Comparison of ENCODE assay signal across 8 cellular contexts in the genomic region with DNA sequence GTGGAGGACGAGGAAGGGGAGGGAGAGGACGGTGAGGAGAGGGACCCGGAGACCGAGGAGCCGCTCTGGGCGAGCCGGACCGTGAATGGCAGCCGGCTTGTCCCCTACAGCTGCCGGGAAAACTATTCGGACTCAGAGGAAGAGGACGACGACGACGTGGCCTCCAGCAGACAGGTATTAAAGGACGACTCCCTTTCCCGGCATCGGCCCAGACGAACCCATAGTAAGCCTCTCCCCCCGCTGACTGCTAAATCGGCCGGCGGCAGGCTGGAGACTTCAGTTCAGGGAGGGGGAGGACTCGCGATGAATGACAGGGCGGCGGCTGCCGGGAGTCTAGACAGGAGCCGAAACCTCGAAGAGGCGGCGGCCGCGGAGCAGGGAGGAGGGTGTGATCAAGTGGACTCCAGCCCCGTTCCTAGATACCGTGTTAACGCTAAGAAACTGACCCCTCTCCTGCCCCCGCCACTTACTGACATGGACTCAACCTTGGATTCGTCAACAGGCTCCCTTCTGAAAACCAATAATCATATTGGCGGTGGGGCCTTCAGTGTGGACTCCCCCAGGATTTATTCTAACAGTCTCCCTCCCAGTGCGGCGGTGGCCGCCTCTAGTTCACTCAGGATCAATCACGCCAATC. TPM values are rescaled to one million over a fixed set of nuclear protein-coding genes. Genes with fewer than 3 reads are reported as not detected.
DNase-seq lines count a peak whose midpoint lies in the region; ATAC-seq and TF ChIP-seq lines count a peak whose summit lies in the region.

No MANE protein-coding gene starts in this region.

- no peak for TF ChIP-seq CTCF in upper lobe of right lung (IDR thresholded peaks at IDR 0.05)

- H3K27ac ChIP-seq in SJCRH30: peak overlapping the region; percentile 81
- H3K27ac ChIP-seq in upper lobe of right lung: peak overlapping the region; percentile 94

- DNase-seq in COLO668 (lab: John Stamatoyannopoulos, UW; ENCODE audit: unreplicated experiment): peak; percentile 81
- DNase-seq in HK-2 (ENCODE audit: unreplicated experiment): peak; percentile 68
- peak; percentile 66 to 68 for DNase-seq in SJCRH30
- DNase-seq in activated naive CD4-positive, alpha-beta T cell treated with anti-CD3 and anti-CD28 coated beads, Interleukin-2, amount 50 U/mL, for 72 hours (ENCODE audit: low spot score in 2 of 2): peak; percentile 60 to 68
- DNase-seq in cardiac septum (ENCODE audit: low spot score): peak; percentile 89
- peak; percentile 21 to 91 (median 42) for DNase-seq in posterior cingulate gyrus
- peak; percentile 88 for DNase-seq in upper lobe of right lung

- H3K36me3 ChIP-seq in SJCRH30: peaks cover 16% of the 10 kb centered on the region
- no peaks in the 10 kb centered on the region for H3K36me3 ChIP-seq in upper lobe of right lung

- H3K4me1 ChIP-seq in SJCRH30: no peaks in the 10 kb centered on the region
- peaks cover 35% of the 10 kb centered on the region for H3K4me1 ChIP-seq in upper lobe of right lung

- H3K4me3 ChIP-seq in SJCRH30 (peak overlapping the region; percentile 92), upper lobe of right lung (peak overlapping the region; percentile 94)

- peaks cover 14 to 15% of the 10 kb centered on the region in 2 donors for H3K36me3 Mint-ChIP-seq in activated naive CD4-positive, alpha-beta T cell treated with anti-CD3 and anti-CD28 coated beads, Interleukin-2, amount 50 U/mL, for 72 hours

- H3K27me3 ChIP-seq in SJCRH30: no peaks in the 10 kb centered on the region
- H3K27me3 ChIP-seq in upper lobe of right lung: no peaks in the 10 kb centered on the region

- ATAC-seq in GM19455 (IDR thresholded peaks at IDR 0.05; ENCODE audit: unreplicated experiment): peak; percentile 45
- ATAC-seq in activated naive CD4-positive, alpha-beta T cell treated with anti-CD3 and anti-CD28 coated beads, Interleukin-2, amount 50 U/mL, for 72 hours: peak; percentile 46 to 61
- peak; percentile 78 for ATAC-seq in upper lobe of right lung

- no peaks in the 10 kb centered on the region for H3K9me3 ChIP-seq in SJCRH30 (replicated peaks)
- H3K9me3 ChIP-seq in upper lobe of right lung: no peaks in the 10 kb centered on the region

- H3K27ac Mint-ChIP-seq in activated naive CD4-positive, alpha-beta T cell treated with anti-CD3 and anti-CD28 coated beads, Interleukin-2, amount 50 U/mL, for 72 hours: peak overlapping the region; percentile 92 to 94

- no peaks in the 10 kb centered on the region for H3K9me3 Mint-ChIP-seq in activated naive CD4-positive, alpha-beta T cell treated with anti-CD3 and anti-CD28 coated beads, Interleukin-2, amount 50 U/mL, for 72 hours

- intact Hi-C loops in cardiac septum (cut with DNase I): loop anchor here (5.0 kb wide), 2 partner anchors 37 to 107 kb away; a partner anchor contains a TSS
- intact Hi-C loops in posterior cingulate gyrus (cut with DNase I): no loop called here
- intact Hi-C loops in upper lobe of right lung (cut with DNase I): no loop called here

RNA-seq across cellular contexts. Expression of a gene that starts 1.0 kb away (rescaled TPM):
- total RNA-seq in SJCRH30 (2014; rRNA removed; shearing (Covaris generic)): 32.5 and 36.8 TPM in 2 replicates
- total RNA-seq in activated naive CD4-positive, alpha-beta T cell treated with anti-CD3 and anti-CD28 coated beads, Interleukin-2, amount 50 U/mL, for 72 hours: 10 to 100 TPM; 18.4 to 27.4 TPM
- 17.2 TPM for total RNA-seq in cardiac septum
- total RNA-seq in upper lobe of right lung: 33.1 TPM

RNA-seq across cellular contexts. Expression of a gene that starts 49.3 kb away (rescaled TPM):
- not detected in 2 replicates for total RNA-seq in SJCRH30 (2014; rRNA removed; shearing (Covaris generic))
- not detected for total RNA-seq in activated naive CD4-positive, alpha-beta T cell treated with anti-CD3 and anti-CD28 coated beads, Interleukin-2, amount 50 U/mL, for 72 hours
- total RNA-seq in cardiac septum (0.13 TPM), upper lobe of right lung (171 TPM)

Comparison
In these comparisons a context has a peak if more than half of its experiments do, and no peak if none do; other contexts are left out.
1. Peak in every context shown above with its lines: DNase-seq, ATAC-seq, H3K4me3 ChIP-seq and H3K27ac ChIP-seq.
2. RNA of a gene that starts 49.3 kb away (total RNA-seq): 171 TPM in upper lobe of right lung (single experiment); 0.13 TPM in cardiac septum (single experiment), not detected in SJCRH30 and not detected in activated naive CD4-positive, alpha-beta T cell treated with anti-CD3 and anti-CD28 coated beads, Interleukin-2, amount 50 U/mL, for 72 hours; every median in the first group is over 100 times any median in the second.